Comparison of ENCODE assay signal across 1 cellular context in the genomic region with DNA sequence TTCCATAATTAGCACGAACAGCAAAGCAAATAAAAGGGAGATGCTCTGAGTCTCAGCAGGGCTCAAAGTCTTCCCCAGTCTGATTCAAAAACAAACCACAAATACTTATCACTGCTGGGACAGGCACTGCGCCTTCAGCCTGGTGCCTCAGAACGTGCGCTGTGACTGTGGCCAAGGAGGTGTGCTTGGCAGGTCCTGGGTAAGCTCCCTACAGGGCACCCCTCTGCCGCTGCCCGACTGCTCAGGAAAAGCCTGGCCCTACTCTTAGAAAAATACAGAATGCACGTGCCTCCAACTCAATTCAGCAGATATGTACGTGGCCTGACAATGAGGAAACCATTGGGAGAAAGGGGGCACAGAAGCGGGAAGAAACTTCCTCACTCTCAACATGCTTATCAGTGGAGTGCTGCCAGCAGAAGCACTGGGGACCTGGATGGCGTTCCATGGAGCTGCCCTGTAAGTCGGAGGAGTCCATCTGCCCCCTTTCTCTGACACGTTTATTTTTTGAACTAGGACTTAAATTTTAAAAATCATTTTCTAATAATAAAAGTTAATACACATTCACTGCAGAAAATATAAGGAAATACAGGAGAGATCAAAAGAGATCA.
TF ChIP-seq lines count a peak whose summit lies in the region.

No MANE protein-coding gene starts in this region.

TF ChIP-seq in GM23338, 12 proteins besides CTCF, POLR2A, EP300 and RAD21:
- no peak for TF ChIP-seq NANOG (IDR thresholded peaks at IDR 0.05; ENCODE audit: borderline replicate concordance)
- TF ChIP-seq STAT1 (IDR thresholded peaks at IDR 0.05; ENCODE audit: unreplicated experiment), result no peak
- TF ChIP-seq POLR2AphosphoS5 (IDR thresholded peaks at IDR 0.05; ENCODE audit: low read depth), result no peak
- TF ChIP-seq ZNF114 (CRISPR knock-in tag; IDR thresholded peaks at IDR 0.05), result no peak
- no peak for TF ChIP-seq ZNF331 (CRISPR knock-in tag; IDR thresholded peaks at IDR 0.05; ENCODE audit: low read depth)
- no peak for TF ChIP-seq ZNF462 (CRISPR knock-in tag; IDR thresholded peaks at IDR 0.05)
- TF ChIP-seq, protein P1, sequence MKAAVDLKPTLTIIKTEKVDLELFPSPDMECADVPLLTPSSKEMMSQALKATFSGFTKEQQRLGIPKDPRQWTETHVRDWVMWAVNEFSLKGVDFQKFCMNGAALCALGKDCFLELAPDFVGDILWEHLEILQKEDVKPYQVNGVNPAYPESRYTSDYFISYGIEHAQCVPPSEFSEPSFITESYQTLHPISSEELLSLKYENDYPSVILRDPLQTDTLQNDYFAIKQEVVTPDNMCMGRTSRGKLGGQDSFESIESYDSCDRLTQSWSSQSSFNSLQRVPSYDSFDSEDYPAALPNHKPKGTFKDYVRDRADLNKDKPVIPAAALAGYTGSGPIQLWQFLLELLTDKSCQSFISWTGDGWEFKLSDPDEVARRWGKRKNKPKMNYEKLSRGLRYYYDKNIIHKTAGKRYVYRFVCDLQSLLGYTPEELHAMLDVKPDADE (IDR thresholded peaks at IDR 0.05), result no peak
- no peak for TF ChIP-seq EZH2phosphoT487 (IDR thresholded peaks at IDR 0.05; ENCODE audit: unreplicated experiment)
- no peak for TF ChIP-seq REST (IDR thresholded peaks at IDR 0.05; ENCODE audit: unreplicated experiment)
- TF ChIP-seq JUNB (IDR thresholded peaks at IDR 0.05; ENCODE audit: unreplicated experiment), result no peak
- TF ChIP-seq CREB1 (CRISPR knock-in tag; IDR thresholded peaks at IDR 0.05; ENCODE audit: low read depth), result no peak
- no peak for TF ChIP-seq EZH2 (IDR thresholded peaks at IDR 0.05; ENCODE audit: low read depth, unreplicated experiment)
TF ChIP-seq in GM23338: peak in this region for 0.
